In the genomic region with DNA sequence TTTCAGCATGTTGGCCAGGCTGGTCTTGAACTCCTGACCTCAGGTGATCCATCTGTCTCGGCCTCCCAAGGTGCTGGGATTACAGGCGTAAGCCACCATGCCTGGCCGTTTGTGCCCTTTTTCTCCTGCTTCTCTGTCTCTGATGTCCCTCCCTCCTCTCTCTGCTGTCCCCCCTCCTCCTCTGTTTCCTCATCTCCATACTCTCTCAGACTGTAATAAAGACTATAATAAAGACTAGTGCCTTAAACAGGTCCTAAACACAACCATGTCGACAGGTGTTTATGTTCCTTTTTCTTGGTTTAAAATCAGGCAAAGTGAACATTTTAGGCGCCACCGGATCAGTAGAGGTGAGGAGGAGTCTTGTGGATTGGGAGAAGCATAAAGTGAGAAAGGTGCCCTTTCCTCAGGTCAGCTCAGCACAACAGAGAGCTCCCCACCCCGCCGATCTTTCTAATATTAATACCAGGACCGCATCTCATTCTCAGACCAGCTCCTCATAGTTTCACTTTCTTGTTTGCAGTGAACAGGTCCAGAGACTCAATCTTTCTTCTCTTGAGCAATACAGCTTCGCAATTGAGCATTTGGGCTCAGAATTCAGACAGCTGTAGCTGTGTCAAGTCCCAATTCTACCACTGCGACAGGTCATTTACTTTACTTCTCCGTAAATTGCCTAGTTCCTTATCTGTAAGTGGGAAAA, we compare ENCODE assay signal across 8 cellular contexts. TPM values are rescaled to one million over a fixed set of nuclear protein-coding genes. Genes with fewer than 3 reads are reported as not detected.
DNase-seq lines count a peak whose midpoint lies in the region; ATAC-seq, FAIRE-seq and TF ChIP-seq lines count a peak whose summit lies in the region.

No MANE protein-coding gene starts in this region.

- H3K27ac ChIP-seq in Karpas-422 (ENCODE audit: low read length) (no peak overlapping the region), keratinocyte (ENCODE audit: control insufficient read depth, insufficient read depth, low read length) (no peak overlapping the region), RWPE1 (no peak overlapping the region), WERI-Rb-1 (no peak overlapping the region)

- H3K9me1 ChIP-seq in keratinocyte (ENCODE audit: control insufficient read depth, extremely low read depth, insufficient read depth, low read length), result no peaks in the 10 kb centered on the region

- H3K4me2 ChIP-seq in Karpas-422 (ENCODE audit: low read depth, low read length, poor library complexity, severe bottlenecking), result peak overlapping the region; percentile 26
- peak overlapping the region; percentile 64 for H3K4me2 ChIP-seq in keratinocyte (ENCODE audit: control insufficient read depth, extremely low read depth, insufficient read depth, low read depth, low read length)

- H2AFZ ChIP-seq in Karpas-422 (ENCODE audit: low read length) (0 out of 2 replicates have a peak overlapping the region, but pooled peaks have one; percentile 40), keratinocyte (ENCODE audit: control insufficient read depth, low read length) (peak overlapping the region; percentile 69)

- H3K79me2 ChIP-seq in Karpas-422 (ENCODE audit: low read length) (no peaks in the 10 kb centered on the region), keratinocyte (ENCODE audit: control insufficient read depth, insufficient read depth, low read length) (no peaks in the 10 kb centered on the region)

- CTCF ChIA-PET in RWPE1 (lab: Yijun Ruan, JAX), result no interaction called here

- DNase-seq in Karpas-422 (no peak), keratinocyte (ENCODE audit: low read depth, low spot score) (no peak), RWPE1 (ENCODE audit: low spot score) (no peak), WERI-Rb-1 (no peak), NCI-H1105 (lab: John Stamatoyannopoulos, UW) (no peak), globus pallidus (ENCODE audit: low spot score) (no peak)

- no peak for FAIRE-seq in keratinocyte (lab: Jason Lieb, UNC)

- no peaks in the 10 kb centered on the region for H3K9me2 ChIP-seq in Karpas-422 (replicated peaks; ENCODE audit: insufficient read depth, low read length)

- H3K27me3 ChIP-seq in Karpas-422 (ENCODE audit: low read length) (no peaks in the 10 kb centered on the region), keratinocyte (ENCODE audit: control insufficient read depth, extremely low read depth, insufficient read depth, low read length) (no peaks in the 10 kb centered on the region), WERI-Rb-1 (ENCODE audit: insufficient read depth, low read depth, severe bottlenecking) (peaks cover 2% of the 10 kb centered on the region)

- H3K36me3 ChIP-seq in Karpas-422 (ENCODE audit: insufficient read depth, low read length), result no peaks in the 10 kb centered on the region
- H3K36me3 ChIP-seq in keratinocyte (ENCODE audit: control insufficient read depth in 2 of 2, extremely low read depth in 1 of 2, insufficient read depth in 2 of 2, low read length in 2 of 2), result no peaks in the 10 kb centered on the region
- no peaks in the 10 kb centered on the region for H3K36me3 ChIP-seq in WERI-Rb-1

- H3K9me3 ChIP-seq in Karpas-422 (ENCODE audit: low read length) (no peaks in the 10 kb centered on the region), keratinocyte (ENCODE audit: control insufficient read depth, low read depth, low read length) (no peaks in the 10 kb centered on the region), WERI-Rb-1 (ENCODE audit: severe bottlenecking) (no peaks in the 10 kb centered on the region)

- H3K4me1 ChIP-seq in Karpas-422 (ENCODE audit: low read length), result no peaks in the 10 kb centered on the region
- no peaks in the 10 kb centered on the region for H3K4me1 ChIP-seq in keratinocyte (ENCODE audit: control insufficient read depth, extremely low read depth, insufficient read depth, low read length)

- dilution Hi-C loops in keratinocyte (cut with MboI; ENCODE audit: extremely low pct_ligation_motif_present, low sequenced_read_pairs), result no loop called here

- POLR2A ChIA-PET in RWPE1 (lab: Yijun Ruan, JAX; ENCODE audit: low non-redundant PET), result no interaction called here

- no peak overlapping the region for H3K9ac ChIP-seq in Karpas-422 (ENCODE audit: low read length)
- H3K9ac ChIP-seq in keratinocyte (ENCODE audit: control insufficient read depth, extremely low read depth, insufficient read depth, low read length), result no peak overlapping the region

- ATAC-seq in GM18499 (IDR thresholded peaks at IDR 0.05; ENCODE audit: insufficient read depth, unreplicated experiment) (peak; percentile 87), GM21717 (IDR thresholded peaks at IDR 0.05; ENCODE audit: unreplicated experiment) (peak; percentile 97)

- TF ChIP-seq CTCF in keratinocyte (optimal IDR thresholded peaks at IDR 0.05 in 1 of 3, IDR thresholded peaks at IDR 0.05 in 1 of 3, conservative IDR thresholded peaks at IDR 0.05 in 1 of 3; ENCODE audit: extremely low read depth in 1 of 3, insufficient read depth in 2 of 3, low read length in 3 of 3) (no peak), RWPE1 (conservative IDR thresholded peaks at IDR 0.05; ENCODE audit: low read depth) (no peak), WERI-Rb-1 (IDR thresholded peaks at IDR 0.05; ENCODE audit: low read depth, low read length) (no peak)

- H3K4me3 ChIP-seq in Karpas-422 (ENCODE audit: low read length) (peak overlapping the region; percentile 20; the same call in 1 of the 2 replicates), keratinocyte (ENCODE audit: control insufficient read depth in 2 of 3, extremely low read depth in 1 of 3, insufficient read depth in 2 of 3, low read depth in 1 of 3, low read length in 3 of 3) (peak overlapping the region in 2 of 3 experiments; percentile 19 to 29), WERI-Rb-1 (ENCODE audit: low read depth, low read length) (no peak overlapping the region)

- H4K20me1 ChIP-seq in Karpas-422 (ENCODE audit: insufficient read depth, low read depth, low read length) (no peaks in the 10 kb centered on the region), keratinocyte (ENCODE audit: control insufficient read depth, extremely low read depth, insufficient read depth, low read length) (no peaks in the 10 kb centered on the region)

RNA-seq across cellular contexts. Expression of a gene that starts 23.7 kb away (rescaled TPM):
- 59.3 and 82.4 TPM in 2 replicates for total RNA-seq in Karpas-422 (2014; rRNA removed; shearing (Covaris generic); ENCODE audit: low replicate concordance)
- polyA plus RNA-seq in keratinocyte, result 42.5 to 76.0 TPM (median 58.0 TPM) in 3 replicates
- 122 TPM for polyA plus RNA-seq in keratinocyte (2011; ENCODE audit: low read depth)
- 46.1 and 54.5 TPM in 2 replicates for polyA plus RNA-seq in keratinocyte (2011; cell fraction: cytosol; rRNA removed)
- 45.5 and 58.7 TPM in 2 replicates for polyA plus RNA-seq in keratinocyte (2011; cell fraction: nucleus; rRNA removed)
- 31.5 and 52.6 TPM in 2 replicates for polyA plus RNA-seq in keratinocyte (2012; ENCODE audit: low replicate concordance)
- polyA minus RNA-seq in keratinocyte, result 20.5 to 31.8 TPM (median 22.3 TPM) in 3 replicates
- 14.0 TPM for polyA minus RNA-seq in keratinocyte (2011; cell fraction: cytosol; rRNA and poly(A)+ RNA removed)
- polyA minus RNA-seq in keratinocyte (2011; cell fraction: nucleus; rRNA and poly(A)+ RNA removed), result 8.7 and 13.0 TPM in 2 replicates

RNA-seq across cellular contexts. Expression of a gene that starts 24.4 kb away (rescaled TPM):
- 0.32 and 0.89 TPM in 2 replicates for total RNA-seq in Karpas-422 (2014; rRNA removed; shearing (Covaris generic); ENCODE audit: low replicate concordance)
- polyA plus RNA-seq in keratinocyte, result 0.11 to 0.61 TPM (median 0.26 TPM) in 3 replicates
- polyA plus RNA-seq in keratinocyte (2011; ENCODE audit: low read depth), result 0.72 TPM
- polyA plus RNA-seq in keratinocyte (2011; cell fraction: cytosol; rRNA removed), result 0.21 TPM in 2 replicates
- polyA plus RNA-seq in keratinocyte (2011; cell fraction: nucleus; rRNA removed), result 0.39 and 0.90 TPM in 2 replicates
- polyA plus RNA-seq in keratinocyte (2012; ENCODE audit: low replicate concordance), result 0.24 and 0.54 TPM in 2 replicates
- polyA minus RNA-seq in keratinocyte, result 0.40 TPM in 1 of 3 replicates, not detected in the others
- not detected for polyA minus RNA-seq in keratinocyte (2011; cell fraction: cytosol; rRNA and poly(A)+ RNA removed)
- polyA minus RNA-seq in keratinocyte (2011; cell fraction: nucleus; rRNA and poly(A)+ RNA removed), result not detected in 2 replicates
